29 cellular contexts compared by ENCODE assay signal in the genomic region with DNA sequence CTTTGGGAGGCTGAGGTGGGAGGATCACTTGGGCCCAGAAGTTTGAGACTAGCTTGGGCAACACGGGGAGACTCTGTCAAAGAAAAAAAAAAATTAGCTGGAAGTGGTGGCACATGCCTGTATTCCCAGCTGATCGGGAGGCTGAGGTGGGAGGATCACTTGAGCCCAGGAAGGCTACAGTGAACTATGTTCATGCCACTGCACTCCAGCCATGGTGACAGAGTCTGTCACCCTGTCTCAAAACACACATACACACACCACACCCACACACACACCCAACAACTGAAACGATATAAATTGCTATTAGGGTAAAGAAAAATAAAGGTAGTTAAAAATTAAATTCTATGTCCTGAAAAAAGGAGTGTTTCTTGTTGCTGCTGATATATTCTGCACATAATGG. TPM values are rescaled to one million over a fixed set of nuclear protein-coding genes. Genes with fewer than 3 reads are reported as not detected.
DNase-seq lines count a peak whose midpoint lies in the region; ATAC-seq, FAIRE-seq and TF ChIP-seq lines count a peak whose summit lies in the region.
"Had no signal": no experiment of that assay in that cellular context is flagged by ENCODE, and none has a peak within 500 bp of the region (broad histone marks: within the 10 kb centered on the region; RNA-seq: fewer than 3 reads in every experiment).

No MANE protein-coding gene starts in this region.

- peaks cover 69% of the 10 kb centered on the region for H3K4me1 Mint-ChIP-seq in CD4-positive, alpha-beta T cell (ENCODE audit: low read depth)
- peaks cover 45% of the 10 kb centered on the region for H3K4me1 Mint-ChIP-seq in activated CD4-positive, alpha-beta memory T cell treated with anti-CD3 and anti-CD28 coated beads, Interleukin-2, amount 10 ng/mL, durations not matched to agents 7 days and 5 days
- peaks cover 17 to 73% (median 60%) of the 10 kb centered on the region in 4 donors for H3K4me1 Mint-ChIP-seq in naive thymus-derived CD8-positive, alpha-beta T cell
- peaks cover 18% of the 10 kb centered on the region for H3K4me1 Mint-ChIP-seq in WTC11

- TF ChIP-seq POLR2A in GM12891 (IDR thresholded peaks at IDR 0.05; ENCODE audit: low read depth, low read length), result no peak

- POLR2A ChIA-PET in CD4-positive, alpha-beta T cell (lab: Charles Lee), result no interaction called here
- POLR2A ChIA-PET in activated CD4-positive, alpha-beta memory T cell treated with anti-CD3 and anti-CD28 coated beads, Interleukin-2, amount 10 ng/mL, durations not matched to agents 7 days and 5 days (lab: Charles Lee), result interaction anchor here (4.5 kb wide), 1 partner anchor 9 kb away, joined by 24 read pairs; the partner anchor contains the start of gene PPP1R12A
- POLR2A ChIA-PET in naive thymus-derived CD8-positive, alpha-beta T cell (lab: Charles Lee), result interaction anchor here (1.7 kb wide), 1 partner anchor 50 kb away, joined by 3 read pairs; no protein-coding TSS in a partner anchor
- POLR2A ChIA-PET in WTC11 (lab: Charles Lee), result no interaction called here

- H3K27ac Mint-ChIP-seq in CD4-positive, alpha-beta T cell, result peak overlapping the region; percentile 83
- H3K27ac Mint-ChIP-seq in activated CD4-positive, alpha-beta memory T cell treated with anti-CD3 and anti-CD28 coated beads, Interleukin-2, amount 10 ng/mL, durations not matched to agents 7 days and 5 days, result peak overlapping the region; percentile 71
- H3K27ac Mint-ChIP-seq in naive thymus-derived CD8-positive, alpha-beta T cell, result peak overlapping the region in 7 of 10 donors; percentile 33 to 84 (median 56)
- H3K27ac Mint-ChIP-seq in WTC11, result no peak overlapping the region
- H3K27ac Mint-ChIP-seq: H9; nephron progenitor cell; stimulated activated memory B cell treated with anti-CD40 and anti-IgM and Interleukin-4, amounts not matched to agents 10 μg/mL and 1 μg/mL and 100 μg/mL, for 72 hours had no signal

- peak; percentile 54 for FAIRE-seq in GM12891 (lab: Jason Lieb, UNC)
- FAIRE-seq: bronchial epithelial cell, kidney had no signal

- no peak for ATAC-seq in CD4-positive, alpha-beta T cell (ENCODE audit: poor library complexity)
- ATAC-seq in naive thymus-derived CD8-positive, alpha-beta T cell, result no peak
- ATAC-seq in WTC11, result no peak
- no peak for ATAC-seq in HG03520 (IDR thresholded peaks at IDR 0.05; ENCODE audit: unreplicated experiment)
- ATAC-seq: stimulated activated memory B cell treated with anti-CD40 and anti-IgM and Interleukin-4, amounts not matched to agents 10 μg/mL and 1 μg/mL and 100 μg/mL, for 72 hours had no signal

- DNase-seq in CD4-positive, alpha-beta T cell, result no peak
- DNase-seq in GM12891 (ENCODE audit: insufficient read length, low spot score), result no peak
- no peak for DNase-seq in activated CD4-positive, alpha-beta memory T cell treated with anti-CD3 and anti-CD28 coated beads, Interleukin-2, amount 10 ng/mL, durations not matched to agents 7 days and 5 days
- no peak for DNase-seq in naive thymus-derived CD8-positive, alpha-beta T cell
- no peak for DNase-seq in WTC11 (ENCODE audit: low spot score)
- DNase-seq in EL, result no peak
- no peak for DNase-seq in activated CD4-positive, alpha-beta T cell treated with anti-CD3 and anti-CD28 coated beads, Interleukin-2, amount 50 U/mL, for 4 hours
- DNase-seq: activated naive CD4-positive, alpha-beta T cell treated with Interleukin-2 at 50 U/mL for 16 hours; colonic mucosa; DND-41; effector CD8-positive, alpha-beta T cell; H9; head of caudate nucleus; kidney; midbrain; NCI-H1048; NCI-H187; NCI-H524 treated with DMSO at 0.1 percent for 48 hours; nephron progenitor cell; NK-92 treated with Interleukin-12 subunit alpha and Interleukin-12 subunit beta, amount 100 ng/mL, for 24 hours; ovary; Right ventricle myocardium superior; stimulated activated CD4-positive, alpha-beta T cell treated with anti-CD3 and anti-CD28 coated beads, Interleukin-12 subunit alpha, Interleukin-12 subunit beta, amount 100 ng/mL, for 4 hours; stimulated activated CD4-positive, alpha-beta T cell treated with anti-CD3 and anti-CD28 coated beads, Interleukin-4, amount 100 ng/mL, for 24 hours; T1000 had no signal

- no peak overlapping the region for H3K4me3 Mint-ChIP-seq in CD4-positive, alpha-beta T cell
- H3K4me3 Mint-ChIP-seq in activated CD4-positive, alpha-beta memory T cell treated with anti-CD3 and anti-CD28 coated beads, Interleukin-2, amount 10 ng/mL, durations not matched to agents 7 days and 5 days, result no peak overlapping the region
- no peak overlapping the region for H3K4me3 Mint-ChIP-seq in naive thymus-derived CD8-positive, alpha-beta T cell
- H3K4me3 Mint-ChIP-seq in WTC11, result no peak overlapping the region
- H3K4me3 Mint-ChIP-seq: H9; nephron progenitor cell; stimulated activated memory B cell treated with anti-CD40 and anti-IgM and Interleukin-4, amounts not matched to agents 10 μg/mL and 1 μg/mL and 100 μg/mL, for 72 hours had no signal

- intact Hi-C loops in CD4-positive, alpha-beta T cell (cut with DNase I, micrococcal nuclease), result loop anchor here in 1 of 2 experiments (5.0 kb wide), 1 partner anchor 35 kb away; no protein-coding TSS in a partner anchor

- H3K9me3 ChIP-seq in CD4-positive, alpha-beta T cell (ENCODE audit: control insufficient read depth, low read length), result no peaks in the 10 kb centered on the region
- H3K9me3 ChIP-seq: colonic mucosa, ovary had no signal

- TF ChIP-seq CTCF in CD4-positive, alpha-beta T cell (IDR thresholded peaks at IDR 0.05), result no peak
- TF ChIP-seq CTCF in WTC11 (IDR thresholded peaks at IDR 0.05), result no peak

- H3K27me3 Mint-ChIP-seq in CD4-positive, alpha-beta T cell, result no peaks in the 10 kb centered on the region
- H3K27me3 Mint-ChIP-seq in activated CD4-positive, alpha-beta memory T cell treated with anti-CD3 and anti-CD28 coated beads, Interleukin-2, amount 10 ng/mL, durations not matched to agents 7 days and 5 days, result no peaks in the 10 kb centered on the region
- no peaks in the 10 kb centered on the region for H3K27me3 Mint-ChIP-seq in naive thymus-derived CD8-positive, alpha-beta T cell
- no peaks in the 10 kb centered on the region for H3K27me3 Mint-ChIP-seq in WTC11 (ENCODE audit: low read depth)
- H3K27me3 Mint-ChIP-seq: stimulated activated memory B cell treated with anti-CD40 and anti-IgM and Interleukin-4, amounts not matched to agents 10 μg/mL and 1 μg/mL and 100 μg/mL, for 72 hours had no signal

- CTCF ChIA-PET in CD4-positive, alpha-beta T cell (lab: Charles Lee), result no interaction called here
- CTCF ChIA-PET in activated CD4-positive, alpha-beta memory T cell treated with anti-CD3 and anti-CD28 coated beads, Interleukin-2, amount 10 ng/mL, durations not matched to agents 7 days and 5 days (lab: Charles Lee), result interaction anchor here (1.0 kb wide), 1 partner anchor 39 kb away, joined by 3 read pairs; no protein-coding TSS in a partner anchor
- CTCF ChIA-PET in WTC11 (lab: Charles Lee), result no interaction called here

- H3K9me3 Mint-ChIP-seq in CD4-positive, alpha-beta T cell, result no peaks in the 10 kb centered on the region
- no peaks in the 10 kb centered on the region for H3K9me3 Mint-ChIP-seq in activated CD4-positive, alpha-beta memory T cell treated with anti-CD3 and anti-CD28 coated beads, Interleukin-2, amount 10 ng/mL, durations not matched to agents 7 days and 5 days
- no peaks in the 10 kb centered on the region for H3K9me3 Mint-ChIP-seq in naive thymus-derived CD8-positive, alpha-beta T cell
- H3K9me3 Mint-ChIP-seq in WTC11, result no peaks in the 10 kb centered on the region
- H3K9me3 Mint-ChIP-seq: H9; stimulated activated memory B cell treated with anti-CD40 and anti-IgM and Interleukin-4, amounts not matched to agents 10 μg/mL and 1 μg/mL and 100 μg/mL, for 72 hours had no signal

- H3K36me3 Mint-ChIP-seq in CD4-positive, alpha-beta T cell (ENCODE audit: low read depth), result peaks cover 3% of the 10 kb centered on the region
- peaks cover 9% of the 10 kb centered on the region for H3K36me3 Mint-ChIP-seq in activated CD4-positive, alpha-beta memory T cell treated with anti-CD3 and anti-CD28 coated beads, Interleukin-2, amount 10 ng/mL, durations not matched to agents 7 days and 5 days (ENCODE audit: low read depth)
- H3K36me3 Mint-ChIP-seq in naive thymus-derived CD8-positive, alpha-beta T cell, result no peaks in the 10 kb centered on the region
- H3K36me3 Mint-ChIP-seq in WTC11, result no peaks in the 10 kb centered on the region

- no peaks in the 10 kb centered on the region for H3K27me3 ChIP-seq in CD4-positive, alpha-beta T cell (ENCODE audit: control insufficient read depth, insufficient read depth, low read length)
- H3K27me3 ChIP-seq: BLaER1 treated with 17β-estradiol and CSF1 and Interleukin-3, amounts not matched to agents 10 nM and 100 nM; colonic mucosa; ovary had no signal

- H3K27ac ChIP-seq in CD4-positive, alpha-beta T cell (ENCODE audit: low read depth, low read length), result no peak overlapping the region
- H3K27ac ChIP-seq: colonic mucosa, ovary had no signal

TF ChIP-seq in GM12891, 5 proteins besides CTCF, POLR2A, EP300 and RAD21:
- TF ChIP-seq TAF1 (IDR thresholded peaks at IDR 0.05; ENCODE audit: low read depth, low read length) (no peak), PAX5 (IDR thresholded peaks at IDR 0.05; ENCODE audit: insufficient read depth, low read length, severe bottlenecking) (no peak), POU2F2 (IDR thresholded peaks at IDR 0.05; ENCODE audit: low read depth, low read length) (no peak), POLR2AphosphoS5 (IDR thresholded peaks at IDR 0.05; ENCODE audit: low read depth, low read length) (no peak), SPI1 (IDR thresholded peaks at IDR 0.05; ENCODE audit: low read depth, low read length) (no peak)

TF ChIP-seq in WTC11, 78 proteins besides CTCF, POLR2A, EP300 and RAD21 (continues in another document):
- TF ChIP-seq, protein P1, sequence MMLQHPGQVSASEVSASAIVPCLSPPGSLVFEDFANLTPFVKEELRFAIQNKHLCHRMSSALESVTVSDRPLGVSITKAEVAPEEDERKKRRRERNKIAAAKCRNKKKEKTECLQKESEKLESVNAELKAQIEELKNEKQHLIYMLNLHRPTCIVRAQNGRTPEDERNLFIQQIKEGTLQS (CRISPR knock-in tag; conservative IDR thresholded peaks at IDR 0.05), result no peak
- no peak for TF ChIP-seq MYBL2 (CRISPR knock-in tag; IDR thresholded peaks at IDR 0.05)
- TF ChIP-seq ZNF317 (CRISPR knock-in tag; IDR thresholded peaks at IDR 0.05; ENCODE audit: borderline replicate concordance, low read depth), result no peak
- TF ChIP-seq ELF4 (CRISPR knock-in tag; IDR thresholded peaks at IDR 0.05; ENCODE audit: low read depth), result no peak
- no peak for TF ChIP-seq ZNF219 (CRISPR knock-in tag; IDR thresholded peaks at IDR 0.05; ENCODE audit: borderline replicate concordance)
- no peak for TF ChIP-seq PRRX2 (CRISPR knock-in tag; IDR thresholded peaks at IDR 0.05)
- TF ChIP-seq HMGA2 (CRISPR knock-in tag; IDR thresholded peaks at IDR 0.05), result no peak

RNA-seq across cellular contexts. Expression of gene PPP1R12A, which starts 7.9 kb away (rescaled TPM):
- 10 to 100 TPM; 65.6 to 76.4 TPM for total RNA-seq in CD4-positive, alpha-beta T cell
- 27.2 TPM for polyA plus RNA-seq in GM12891 (2012; ENCODE audit: low read depth, missing spikeins)
- total RNA-seq in activated CD4-positive, alpha-beta memory T cell treated with anti-CD3 and anti-CD28 coated beads, Interleukin-2, amount 10 ng/mL, durations not matched to agents 7 days and 5 days, result 100 to 1,000 TPM; 114 to 115 TPM
- 100 to 1,000 TPM; 123 to 133 TPM for total RNA-seq in naive thymus-derived CD8-positive, alpha-beta T cell
- 10 to 100 TPM; 75.4 to 84.9 (median 77.2) TPM for polyA plus RNA-seq in naive thymus-derived CD8-positive, alpha-beta T cell
- 74.2 to 83.8 TPM (median 77.0 TPM) in 3 replicates for total RNA-seq in WTC11 (2021)

Comparison
In these comparisons a context has a peak if more than half of its experiments do, and no peak if none do; other contexts are left out.
1. POLR2A ChIA-PET loops: an anchor here in activated CD4-positive, alpha-beta memory T cell treated with anti-CD3 and anti-CD28 coated beads, Interleukin-2, amount 10 ng/mL, durations not matched to agents 7 days and 5 days (4.5 kb wide) and naive thymus-derived CD8-positive, alpha-beta T cell (1.7 kb wide); none called in CD4-positive, alpha-beta T cell and WTC11.